ENCODE assay signal across 1 cellular context in the genomic region with DNA sequence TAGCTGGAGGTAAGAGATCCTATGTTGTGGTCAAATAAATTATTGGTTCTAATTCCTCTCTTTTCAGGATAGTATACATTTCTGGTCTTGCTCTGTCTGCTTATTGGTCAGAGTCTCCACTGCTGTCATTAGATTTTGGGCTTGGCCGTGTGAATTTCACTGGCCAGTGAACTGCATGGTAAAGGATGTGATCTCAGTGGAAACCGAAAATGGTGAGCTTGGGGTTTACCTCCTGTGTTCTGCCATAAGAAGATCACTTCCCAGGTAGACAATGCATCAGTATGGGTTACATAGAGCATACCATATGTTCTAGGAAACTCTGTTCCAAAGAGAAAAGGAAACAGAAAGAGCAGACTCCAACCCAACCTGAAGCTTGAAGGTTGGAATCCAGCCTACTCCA.
TF ChIP-seq lines count a peak whose summit lies in the region.

No MANE protein-coding gene starts in this region.

TF ChIP-seq in H1, 55 proteins besides CTCF, POLR2A, EP300 and RAD21 (continued from another document):
- TF ChIP-seq SAP30 (IDR thresholded peaks at IDR 0.05; ENCODE audit: insufficient read depth, insufficient replicate concordance, low read length) (no peak), POLR2AphosphoS5 (IDR thresholded peaks at IDR 0.05; ENCODE audit: low read depth, low read length) (no peak)
- TF ChIP-seq, protein P1, sequence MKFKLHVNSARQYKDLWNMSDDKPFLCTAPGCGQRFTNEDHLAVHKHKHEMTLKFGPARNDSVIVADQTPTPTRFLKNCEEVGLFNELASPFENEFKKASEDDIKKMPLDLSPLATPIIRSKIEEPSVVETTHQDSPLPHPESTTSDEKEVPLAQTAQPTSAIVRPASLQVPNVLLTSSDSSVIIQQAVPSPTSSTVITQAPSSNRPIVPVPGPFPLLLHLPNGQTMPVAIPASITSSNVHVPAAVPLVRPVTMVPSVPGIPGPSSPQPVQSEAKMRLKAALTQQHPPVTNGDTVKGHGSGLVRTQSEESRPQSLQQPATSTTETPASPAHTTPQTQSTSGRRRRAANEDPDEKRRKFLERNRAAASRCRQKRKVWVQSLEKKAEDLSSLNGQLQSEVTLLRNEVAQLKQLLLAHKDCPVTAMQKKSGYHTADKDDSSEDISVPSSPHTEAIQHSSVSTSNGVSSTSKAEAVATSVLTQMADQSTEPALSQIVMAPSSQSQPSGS (IDR thresholded peaks at IDR 0.05; ENCODE audit: low read length), result no peak
